Comparison of ENCODE assay signal across 12 cellular contexts in the genomic region with DNA sequence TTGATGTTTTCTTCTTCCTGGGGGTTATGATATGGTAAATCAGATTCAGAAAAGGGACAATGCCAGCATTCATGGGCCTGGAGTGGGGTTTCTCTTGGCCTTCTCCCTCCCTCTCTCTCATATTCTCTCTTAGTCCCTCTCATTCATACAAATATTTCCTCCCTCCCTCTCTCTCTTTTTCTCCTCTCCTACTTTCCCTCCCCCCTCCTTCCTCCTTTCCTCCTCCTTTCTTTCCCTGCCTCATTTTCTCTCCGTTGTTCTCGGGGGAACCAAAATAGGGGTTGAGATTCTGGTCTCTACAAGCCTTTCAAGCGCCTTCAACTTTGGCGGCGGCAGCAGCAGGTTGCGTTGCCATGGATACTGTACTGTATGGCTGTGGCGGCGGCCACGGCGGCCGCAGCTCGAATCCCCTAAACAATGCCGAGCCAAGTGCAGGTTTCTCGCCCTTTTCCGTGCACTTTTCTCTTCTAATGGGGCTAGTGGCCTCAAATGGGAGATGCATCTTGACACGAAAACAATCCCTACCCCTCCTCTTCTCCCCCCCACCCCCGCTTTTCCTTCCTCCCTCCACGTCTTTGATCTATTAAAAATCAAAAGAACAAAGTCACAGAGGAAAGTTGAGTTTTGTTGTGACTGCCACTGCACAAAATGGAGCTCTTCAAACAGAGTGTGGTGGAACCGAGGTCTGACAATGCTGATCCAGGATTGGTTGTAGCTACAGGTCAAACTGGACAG. TPM values are rescaled to one million over a fixed set of nuclear protein-coding genes. Genes with fewer than 3 reads are reported as not detected.
DNase-seq lines count a peak whose midpoint lies in the region; ATAC-seq, FAIRE-seq and TF ChIP-seq lines count a peak whose summit lies in the region.
"Had no signal": no experiment of that assay in that cellular context is flagged by ENCODE, and none has a peak within 500 bp of the region (broad histone marks: within the 10 kb centered on the region; RNA-seq: fewer than 3 reads in every experiment).

No MANE protein-coding gene starts in this region.

- no peak overlapping the region for H3K9ac ChIP-seq in iPS-18a (ENCODE audit: low read length)

- DNase-seq in ELF-1 (ENCODE audit: low read depth, low spot score): peak; percentile 36
- no peak for DNase-seq in GM19239 (ENCODE audit: insufficient read length, low spot score)
- no peak for DNase-seq in amygdala (lab: John Stamatoyannopoulos, UW)
- no peak for DNase-seq in ovary
- DNase-seq: HCEC 1CT had no signal

- intact Hi-C loops in ovary (cut with DNase I): no loop called here

- H3K27me3 ChIP-seq in iPS-18a (ENCODE audit: control insufficient read depth, insufficient read depth, low read length) (peaks cover 99% of the 10 kb centered on the region), ovary (no peaks in the 10 kb centered on the region)

- FAIRE-seq in GM19239 (lab: Jason Lieb, UNC): no peak

- no peak for TF ChIP-seq CTCF in ovary (IDR thresholded peaks at IDR 0.05)

- H3K4me1 ChIP-seq in iPS-18a (ENCODE audit: control insufficient read depth, low read depth, low read length) (peaks cover 35% of the 10 kb centered on the region), ovary (ENCODE audit: insufficient read depth) (no peaks in the 10 kb centered on the region)

- no peaks in the 10 kb centered on the region for H3K9me3 ChIP-seq in iPS-18a (ENCODE audit: control insufficient read depth, low read depth, low read length)
- H3K9me3 ChIP-seq in ovary: peaks cover 0 to 13% of the 10 kb centered on the region in 2 donors

- TF ChIP-seq EP300 in ovary (IDR thresholded peaks at IDR 0.05): no peak

- TF ChIP-seq POLR2A in ovary (IDR thresholded peaks at IDR 0.05): no peak

- H3K36me3 ChIP-seq in iPS-18a (ENCODE audit: control insufficient read depth, low read depth, low read length): no peaks in the 10 kb centered on the region
- H3K36me3 ChIP-seq in ovary: no peaks in the 10 kb centered on the region

- peak overlapping the region; percentile 8 for H3K4me3 ChIP-seq in iPS-18a (ENCODE audit: low read length)
- H3K4me3 ChIP-seq in ovary: no peak overlapping the region

- no peak overlapping the region for H3K27ac ChIP-seq in iPS-18a (ENCODE audit: low read length)
- H3K27ac ChIP-seq in ovary: no peak overlapping the region
- H3K27ac ChIP-seq: HL-60 had no signal

- peak; percentile 71 for ATAC-seq in HG03520 (IDR thresholded peaks at IDR 0.05; ENCODE audit: unreplicated experiment)
- peak; percentile 66 for ATAC-seq in SK-N-SH treated with all-trans-retinoic acid at 6 μM for 48 hours
- ATAC-seq in HG03025 (IDR thresholded peaks at IDR 0.05; ENCODE audit: low FRiP score, unreplicated experiment): no peak
- ATAC-seq: activated CD8-positive, alpha-beta memory T cell treated with anti-CD3 and anti-CD28 coated beads, Interleukin-2, amount 10 ng/mL, durations not matched to agents 7 days and 5 days had no signal

- WGBS in ovary, 3 donors: 2 to 3% (median 2%) methylated on average over 19 of the region's 19 CpGs

TF ChIP-seq in SK-N-SH treated with all-trans-retinoic acid at 6 μM for 48 hours, 23 proteins besides CTCF, POLR2A, EP300 and RAD21:
- no peak for TF ChIP-seq GLIS3 (CRISPR knock-in tag; IDR thresholded peaks at IDR 0.05)
- no peak for TF ChIP-seq SNAI2 (CRISPR knock-in tag; IDR thresholded peaks at IDR 0.05)
- no peak for TF ChIP-seq BACH2 (CRISPR knock-in tag; IDR thresholded peaks at IDR 0.05; ENCODE audit: borderline replicate concordance)
- no peak for TF ChIP-seq OSR1 (CRISPR knock-in tag; IDR thresholded peaks at IDR 0.05)
- TF ChIP-seq, protein P1, sequence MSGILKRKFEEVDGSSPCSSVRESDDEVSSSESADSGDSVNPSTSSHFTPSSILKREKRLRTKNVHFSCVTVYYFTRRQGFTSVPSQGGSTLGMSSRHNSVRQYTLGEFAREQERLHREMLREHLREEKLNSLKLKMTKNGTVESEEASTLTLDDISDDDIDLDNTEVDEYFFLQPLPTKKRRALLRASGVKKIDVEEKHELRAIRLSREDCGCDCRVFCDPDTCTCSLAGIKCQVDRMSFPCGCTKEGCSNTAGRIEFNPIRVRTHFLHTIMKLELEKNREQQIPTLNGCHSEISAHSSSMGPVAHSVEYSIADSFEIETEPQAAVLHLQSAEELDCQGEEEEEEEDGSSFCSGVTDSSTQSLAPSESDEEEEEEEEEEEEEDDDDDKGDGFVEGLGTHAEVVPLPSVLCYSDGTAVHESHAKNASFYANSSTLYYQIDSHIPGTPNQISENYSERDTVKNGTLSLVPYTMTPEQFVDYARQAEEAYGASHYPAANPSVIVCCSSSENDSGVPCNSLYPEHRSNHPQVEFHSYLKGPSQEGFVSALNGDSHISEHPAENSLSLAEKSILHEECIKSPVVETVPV (CRISPR knock-in tag; IDR thresholded peaks at IDR 0.05): no peak
- no peak for TF ChIP-seq CSDC2 (CRISPR knock-in tag; IDR thresholded peaks at IDR 0.05)
- no peak for TF ChIP-seq ARNTL (CRISPR knock-in tag; IDR thresholded peaks at IDR 0.05; ENCODE audit: borderline replicate concordance, low read depth)
- no peak for TF ChIP-seq TCF4 (CRISPR knock-in tag; IDR thresholded peaks at IDR 0.05; ENCODE audit: borderline replicate concordance)
- no peak for TF ChIP-seq ZNF565 (CRISPR knock-in tag; conservative IDR thresholded peaks at IDR 0.05; ENCODE audit: low read depth)
- no peak for TF ChIP-seq PPARA (CRISPR knock-in tag; IDR thresholded peaks at IDR 0.05; ENCODE audit: borderline replicate concordance)
- TF ChIP-seq, protein P2, sequence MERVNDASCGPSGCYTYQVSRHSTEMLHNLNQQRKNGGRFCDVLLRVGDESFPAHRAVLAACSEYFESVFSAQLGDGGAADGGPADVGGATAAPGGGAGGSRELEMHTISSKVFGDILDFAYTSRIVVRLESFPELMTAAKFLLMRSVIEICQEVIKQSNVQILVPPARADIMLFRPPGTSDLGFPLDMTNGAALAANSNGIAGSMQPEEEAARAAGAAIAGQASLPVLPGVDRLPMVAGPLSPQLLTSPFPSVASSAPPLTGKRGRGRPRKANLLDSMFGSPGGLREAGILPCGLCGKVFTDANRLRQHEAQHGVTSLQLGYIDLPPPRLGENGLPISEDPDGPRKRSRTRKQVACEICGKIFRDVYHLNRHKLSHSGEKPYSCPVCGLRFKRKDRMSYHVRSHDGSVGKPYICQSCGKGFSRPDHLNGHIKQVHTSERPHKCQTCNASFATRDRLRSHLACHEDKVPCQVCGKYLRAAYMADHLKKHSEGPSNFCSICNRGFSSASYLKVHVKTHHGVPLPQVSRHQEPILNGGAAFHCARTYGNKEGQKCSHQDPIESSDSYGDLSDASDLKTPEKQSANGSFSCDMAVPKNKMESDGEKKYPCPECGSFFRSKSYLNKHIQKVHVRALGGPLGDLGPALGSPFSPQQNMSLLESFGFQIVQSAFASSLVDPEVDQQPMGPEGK (CRISPR knock-in tag; IDR thresholded peaks at IDR 0.05; ENCODE audit: borderline replicate concordance): no peak
- TF ChIP-seq ZNF70 (CRISPR knock-in tag; IDR thresholded peaks at IDR 0.05): no peak

RNA-seq across cellular contexts. Expression of a gene that starts 45.2 kb away (rescaled TPM):
- total RNA-seq in ovary: not detected
- polyA plus RNA-seq in ovary: not detected
- total RNA-seq: activated CD8-positive, alpha-beta memory T cell treated with anti-CD3 and anti-CD28 coated beads, Interleukin-2, amount 10 ng/mL, durations not matched to agents 7 days and 5 days had no signal
- polyA plus RNA-seq: thymus had no signal

RNA-seq across cellular contexts. Expression of a gene that starts 48.1 kb away (rescaled TPM):
- total RNA-seq in ovary: under 1 TPM in 3 of 7 donors, not detected in 4; 0.05 to 0.45 (median 0.18) TPM
- polyA plus RNA-seq in ovary: under 1 TPM in 1 of 2 donors, not detected in 1; 0.10 TPM
- total RNA-seq: activated CD8-positive, alpha-beta memory T cell treated with anti-CD3 and anti-CD28 coated beads, Interleukin-2, amount 10 ng/mL, durations not matched to agents 7 days and 5 days had no signal
